ENCODE assay signal across 1 cellular context in the genomic region with DNA sequence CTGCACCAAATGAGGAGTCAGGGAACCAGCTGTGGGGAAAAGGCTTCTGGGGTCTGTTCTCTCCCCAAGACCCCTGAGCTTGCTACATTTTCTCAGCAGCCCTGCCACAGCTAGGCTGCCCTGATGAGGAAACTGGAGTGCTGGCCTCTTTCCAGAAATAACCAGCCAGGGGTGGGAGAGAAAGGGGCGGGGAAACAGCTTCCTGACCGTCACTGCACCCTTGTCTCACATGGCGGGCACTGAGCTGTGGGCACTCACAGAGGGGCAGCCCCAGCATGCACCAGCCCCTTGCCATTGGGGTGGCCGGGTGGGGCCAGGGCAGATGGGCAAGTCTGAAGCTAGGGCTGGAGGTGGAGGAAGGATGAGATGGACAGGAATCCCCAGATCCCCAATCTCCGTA.
TF ChIP-seq lines count a peak whose summit lies in the region.

No MANE protein-coding gene starts in this region.

TF ChIP-seq in H1, 55 proteins besides CTCF, POLR2A, EP300 and RAD21:
- no peak for TF ChIP-seq ASH2L (IDR thresholded peaks at IDR 0.05; ENCODE audit: low read length)
- no peak for TF ChIP-seq RFX5 (IDR thresholded peaks at IDR 0.05; ENCODE audit: borderline replicate concordance, low read depth, low read length)
- TF ChIP-seq CTBP2 (IDR thresholded peaks at IDR 0.05; ENCODE audit: borderline replicate concordance, insufficient read depth, insufficient read length, low read length), result no peak
- no peak for TF ChIP-seq FOSL1 (IDR thresholded peaks at IDR 0.05; ENCODE audit: insufficient read depth, low read depth, low read length)
- TF ChIP-seq CHD1 (IDR thresholded peaks at IDR 0.05; ENCODE audit: low read depth, low read length), result no peak
- no peak for TF ChIP-seq ZNF274 (IDR thresholded peaks at IDR 0.05; ENCODE audit: borderline replicate concordance, extremely low read depth, low read length)
- TF ChIP-seq RXRA (IDR thresholded peaks at IDR 0.05; ENCODE audit: insufficient read depth, low read depth, low read length), result no peak
- no peak for TF ChIP-seq TEAD4 (IDR thresholded peaks at IDR 0.05; ENCODE audit: low read depth, low read length)
- TF ChIP-seq NRF1 (IDR thresholded peaks at IDR 0.05; ENCODE audit: low read depth, low read length), result no peak
- no peak for TF ChIP-seq MAFK (IDR thresholded peaks at IDR 0.05; ENCODE audit: low read depth, low read length)
- TF ChIP-seq BACH1 (IDR thresholded peaks at IDR 0.05; ENCODE audit: low read length), result no peak
- TF ChIP-seq, protein P1, sequence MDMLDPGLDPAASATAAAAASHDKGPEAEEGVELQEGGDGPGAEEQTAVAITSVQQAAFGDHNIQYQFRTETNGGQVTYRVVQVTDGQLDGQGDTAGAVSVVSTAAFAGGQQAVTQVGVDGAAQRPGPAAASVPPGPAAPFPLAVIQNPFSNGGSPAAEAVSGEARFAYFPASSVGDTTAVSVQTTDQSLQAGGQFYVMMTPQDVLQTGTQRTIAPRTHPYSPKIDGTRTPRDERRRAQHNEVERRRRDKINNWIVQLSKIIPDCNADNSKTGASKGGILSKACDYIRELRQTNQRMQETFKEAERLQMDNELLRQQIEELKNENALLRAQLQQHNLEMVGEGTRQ (IDR thresholded peaks at IDR 0.05; ENCODE audit: low read length), result no peak
